In genomic region chr3:28906561-28907310, GRCh38 we compare ENCODE assay signal across 25 cellular contexts.
"Had no signal": no experiment of that assay in that cellular context is flagged by ENCODE, and none has a peak within 500 bp of the region (broad histone marks: within the 10 kb centered on the region; RNA-seq: fewer than 3 reads in every experiment).

No MANE protein-coding gene starts in this region.

- H3K36me3 Mint-ChIP-seq: activated naive CD4-positive, alpha-beta T cell treated with anti-CD3 and anti-CD28 coated beads, Interleukin-2, amount 50 U/mL, for 72 hours had no signal

- H2AFZ ChIP-seq: PC-9 had no signal

- DNase-seq: activated CD4-positive, alpha-beta T cell treated with anti-CD3 and anti-CD28 coated beads, Interleukin-2, amount 10 ng/mL, durations not matched to agents 7 days and 5 days; activated CD4-positive, alpha-beta T cell treated with anti-CD3 and anti-CD28 coated beads, Interleukin-2, amount 50 U/mL, for 48 hours; activated CD8-positive, alpha-beta T cell treated with anti-CD3 and anti-CD28 coated beads, Interleukin-2, amount 10 ng/mL, durations not matched to agents 7 days and 5 days; activated gamma-delta T cell treated with Interleukin-2 at 50 U/mL for 16 hours; activated naive CD4-positive, alpha-beta T cell treated with anti-CD3 and anti-CD28 coated beads for 36 hours; activated T-cell treated with anti-CD3 and anti-CD28 coated beads, Interleukin-2, amount 50 U/mL, for 24 hours; adrenal gland; body of pancreas; Kasumi-1; KG1; MV-4-11; NCI-H1092; NCI-H1436 treated with DMSO at 0.1 percent for 48 hours; NCI-H1694 treated with DMSO at 0.1 percent for 48 hours; NCI-H2029; NCI-H345; NCI-H524 treated with DMSO at 0.1 percent for 48 hours; NK-92 treated with Interleukin-12 subunit alpha and Interleukin-12 subunit beta, amount 100 ng/mL, for 24 hours; PC-9; SIG-M5 had no signal

- H3K4me1 ChIP-seq: adrenal gland, body of pancreas, breast epithelium had no signal

- H3K9me3 Mint-ChIP-seq: activated naive CD4-positive, alpha-beta T cell treated with anti-CD3 and anti-CD28 coated beads for 36 hours; T-helper 2 cell treated with Interferon-gamma antibody and Interleukin-4, amounts not matched to agents 5 μg/mL and 100 μg/mL, for 36 hours had no signal

- H3K4me2 ChIP-seq: PC-9 had no signal

- H3K36me3 ChIP-seq: adrenal gland, breast epithelium had no signal

- H3K4me3 ChIP-seq: adrenal gland, body of pancreas, breast epithelium, PC-9 had no signal

- H3K27me3 ChIP-seq: adrenal gland, body of pancreas, breast epithelium had no signal

- H3K4me3 Mint-ChIP-seq: activated CD4-positive, alpha-beta T cell treated with anti-CD3 and anti-CD28 coated beads, Interleukin-2, amount 10 ng/mL, durations not matched to agents 7 days and 5 days; activated CD8-positive, alpha-beta T cell treated with anti-CD3 and anti-CD28 coated beads, Interleukin-2, amount 10 ng/mL, durations not matched to agents 7 days and 5 days; activated naive CD4-positive, alpha-beta T cell treated with anti-CD3 and anti-CD28 coated beads for 36 hours; activated T-cell treated with anti-CD3 and anti-CD28 coated beads, Interleukin-2, amount 50 U/mL, for 24 hours; T-helper 1 cell treated with Interleukin-12 subunit alpha and Interleukin-12 subunit beta and Interleukin-4 antibody, amounts not matched to agents 30 μg/mL and 1 μg/mL, for 36 hours; T-helper 2 cell treated with Interferon-gamma antibody and Interleukin-4, amounts not matched to agents 5 μg/mL and 100 μg/mL, for 36 hours had no signal

- H3K9me3 ChIP-seq: adrenal gland, body of pancreas had no signal

- H3K27ac ChIP-seq: adrenal gland, body of pancreas, breast epithelium, PC-9, RWPE1 had no signal

- H3K27me3 Mint-ChIP-seq: activated CD4-positive, alpha-beta T cell treated with anti-CD3 and anti-CD28 coated beads, Interleukin-2, amount 10 ng/mL, durations not matched to agents 7 days and 5 days; activated T-cell treated with anti-CD3 and anti-CD28 coated beads, Interleukin-2, amount 50 U/mL, for 24 hours had no signal

- H3K27ac Mint-ChIP-seq: activated CD4-positive, alpha-beta T cell treated with anti-CD3 and anti-CD28 coated beads, Interleukin-2, amount 10 ng/mL, durations not matched to agents 7 days and 5 days; activated CD8-positive, alpha-beta T cell treated with anti-CD3 and anti-CD28 coated beads, Interleukin-2, amount 10 ng/mL, durations not matched to agents 7 days and 5 days; activated naive CD4-positive, alpha-beta T cell treated with anti-CD3 and anti-CD28 coated beads for 36 hours; activated naive CD4-positive, alpha-beta T cell treated with anti-CD3 and anti-CD28 coated beads, Interleukin-2, amount 50 U/mL, for 72 hours; activated T-cell treated with anti-CD3 and anti-CD28 coated beads, Interleukin-2, amount 50 U/mL, for 24 hours; T-helper 1 cell treated with Interleukin-12 subunit alpha and Interleukin-12 subunit beta and Interleukin-4 antibody, amounts not matched to agents 30 μg/mL and 1 μg/mL, for 36 hours; T-helper 2 cell treated with Interferon-gamma antibody and Interleukin-4, amounts not matched to agents 5 μg/mL and 100 μg/mL, for 36 hours had no signal

- H3K4me1 Mint-ChIP-seq: activated CD4-positive, alpha-beta T cell treated with anti-CD3 and anti-CD28 coated beads, Interleukin-2, amount 10 ng/mL, durations not matched to agents 7 days and 5 days had no signal
